In the genomic region with DNA sequence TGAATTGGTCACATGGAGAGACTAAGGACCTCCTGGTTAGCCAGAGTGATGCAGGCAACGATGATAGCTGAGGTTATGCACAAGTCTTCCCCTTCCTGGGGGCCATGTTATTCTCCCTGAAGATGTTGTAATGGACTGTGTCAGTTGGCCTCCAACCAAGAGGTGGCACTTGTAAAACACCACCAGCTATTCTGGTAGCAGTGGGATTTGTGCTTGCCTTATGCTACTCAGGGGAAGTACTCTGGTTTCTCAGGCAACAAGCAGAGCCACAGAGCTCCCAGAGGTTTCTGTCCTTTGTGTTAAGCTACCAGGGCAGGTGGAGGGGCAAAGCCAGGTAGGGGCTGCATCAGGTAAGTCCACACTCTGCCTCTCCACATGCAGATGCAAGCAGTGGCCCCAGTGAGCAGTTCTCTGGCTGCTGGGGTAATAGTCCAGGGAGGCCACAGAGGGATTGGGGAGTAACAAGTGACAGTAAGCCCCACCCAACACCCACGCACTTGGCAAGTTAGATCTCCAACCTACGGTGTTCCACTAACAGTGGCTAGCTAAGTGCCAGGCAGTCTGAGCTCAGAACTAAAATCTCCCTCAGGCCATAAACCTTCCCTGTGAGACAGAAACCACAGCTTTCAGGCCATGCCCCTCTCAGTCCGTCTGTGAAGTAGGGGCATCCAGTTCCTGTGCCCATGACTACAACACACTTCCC, we compare ENCODE assay signal across 1 cellular context.
TF ChIP-seq lines count a peak whose summit lies in the region.

No MANE protein-coding gene starts in this region.

TF ChIP-seq in endothelial cell of umbilical vein, 7 proteins besides CTCF, POLR2A, EP300 and RAD21:
- TF ChIP-seq GATA2 (IDR thresholded peaks at IDR 0.05; ENCODE audit: insufficient read depth, insufficient read length, low read depth, low read length): no peak
- no peak for TF ChIP-seq POLR2AphosphoS5 (IDR thresholded peaks at IDR 0.05; ENCODE audit: insufficient read depth, low read depth, low read length)
- no peak for TF ChIP-seq EZH2 (IDR thresholded peaks at IDR 0.05; ENCODE audit: borderline replicate concordance, low read depth, low read length, severe bottlenecking)
- no peak for TF ChIP-seq FOS (IDR thresholded peaks at IDR 0.05; ENCODE audit: borderline replicate concordance, insufficient read depth, low read length)
- TF ChIP-seq JUN (IDR thresholded peaks at IDR 0.05; ENCODE audit: borderline replicate concordance, insufficient read depth, insufficient read length, low read depth): no peak
- no peak for TF ChIP-seq MYC (IDR thresholded peaks at IDR 0.05; ENCODE audit: low read depth, low read length)
- TF ChIP-seq, protein P1, sequence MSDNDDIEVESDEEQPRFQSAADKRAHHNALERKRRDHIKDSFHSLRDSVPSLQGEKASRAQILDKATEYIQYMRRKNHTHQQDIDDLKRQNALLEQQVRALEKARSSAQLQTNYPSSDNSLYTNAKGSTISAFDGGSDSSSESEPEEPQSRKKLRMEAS (IDR thresholded peaks at IDR 0.05; ENCODE audit: insufficient read depth, insufficient read length): no peak
TF ChIP-seq in endothelial cell of umbilical vein: peak in this region for 0.
